ENCODE assay signal across 18 cellular contexts in the genomic region with DNA sequence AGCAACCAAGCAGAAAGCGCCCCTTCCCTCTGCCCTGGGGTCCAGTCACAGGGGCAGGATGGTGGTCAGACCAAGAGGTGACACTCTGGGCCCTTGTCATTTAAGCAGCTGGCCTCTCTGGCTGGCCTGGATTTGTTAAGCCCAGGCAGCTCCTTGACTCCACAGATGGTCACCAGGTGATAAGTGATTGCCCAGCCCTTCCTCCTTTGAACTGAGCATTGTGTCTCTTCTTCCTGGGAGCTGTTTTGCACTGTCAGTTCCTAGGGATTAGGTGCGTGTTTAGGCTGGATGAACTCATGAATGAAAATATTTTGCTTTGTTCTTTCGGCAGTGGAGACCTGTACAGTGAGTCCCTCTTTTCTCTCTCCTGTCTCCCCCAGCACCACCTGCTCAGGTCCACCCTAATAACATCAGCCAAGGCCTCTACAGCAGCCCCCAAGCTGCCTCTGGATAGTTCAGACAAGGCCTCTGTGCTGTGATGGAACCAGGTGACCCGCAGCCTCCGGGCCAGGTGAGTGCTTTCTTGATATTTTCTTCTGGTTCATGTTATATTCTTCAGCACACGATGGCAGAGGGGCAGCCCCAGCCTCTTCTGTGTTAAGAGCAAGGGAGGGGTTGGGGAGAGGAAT.
"Had no signal": no experiment of that assay in that cellular context is flagged by ENCODE, and none has a peak within 500 bp of the region (broad histone marks: within the 10 kb centered on the region; RNA-seq: fewer than 3 reads in every experiment).

No MANE protein-coding gene starts in this region.

- H3K9me3 ChIP-seq: breast epithelium, left ventricle myocardium inferior, upper lobe of right lung had no signal

- H3K4me1 Mint-ChIP-seq: activated CD8-positive, alpha-beta memory T cell treated with anti-CD3 and anti-CD28 coated beads, Interleukin-2, amount 10 ng/mL, durations not matched to agents 7 days and 5 days; T-helper 17 cell had no signal

- H3K27me3 ChIP-seq: upper lobe of right lung had no signal

- H3K36me3 Mint-ChIP-seq: activated CD8-positive, alpha-beta memory T cell treated with anti-CD3 and anti-CD28 coated beads, Interleukin-2, amount 10 ng/mL, durations not matched to agents 7 days and 5 days; activated naive CD8-positive, alpha-beta T cell had no signal

- H3K4me3 ChIP-seq: breast epithelium, left ventricle myocardium inferior, upper lobe of right lung had no signal

- H3K36me3 ChIP-seq: breast epithelium, left ventricle myocardium inferior, upper lobe of right lung had no signal

- H3K27ac ChIP-seq: breast epithelium, left ventricle myocardium inferior, upper lobe of right lung had no signal

- FAIRE-seq: endometrium, frontal cortex, keratinocyte had no signal

- DNase-seq: activated CD4-positive, alpha-beta T cell treated with anti-CD3 and anti-CD28 coated beads for 1 hour; activated CD4-positive, alpha-beta T cell treated with anti-CD3 and anti-CD28 coated beads, Interleukin-2, amount 50 U/mL, for 48 hours; activated CD8-positive, alpha-beta memory T cell treated with anti-CD3 and anti-CD28 coated beads, Interleukin-2, amount 10 ng/mL, durations not matched to agents 7 days and 5 days; activated effector memory CD4-positive, alpha-beta T cell treated with Interleukin-2 at 50 U/mL for 16 hours; activated T-cell treated with anti-CD3 and anti-CD28 coated beads, Interleukin-2, amount 50 U/mL, for 24 hours; amygdala; left ventricle myocardium inferior; nephron progenitor cell; stimulated activated CD4-positive, alpha-beta T cell treated with anti-CD3 and anti-CD28 coated beads, Interleukin-4, amount 100 ng/mL, for 1 hour; stimulated activated CD8-positive, alpha-beta memory T cell treated with anti-CD3 and anti-CD28 coated beads, Interleukin-4, amount 100 ng/mL, for 48 hours; T-helper 17 cell; upper lobe of right lung had no signal

- H3K4me1 ChIP-seq: breast epithelium, left ventricle myocardium inferior, upper lobe of right lung had no signal

- ATAC-seq: activated CD8-positive, alpha-beta memory T cell treated with anti-CD3 and anti-CD28 coated beads, Interleukin-2, amount 10 ng/mL, durations not matched to agents 7 days and 5 days; T-helper 17 cell; upper lobe of right lung had no signal

- H3K27ac Mint-ChIP-seq: activated CD8-positive, alpha-beta memory T cell treated with anti-CD3 and anti-CD28 coated beads, Interleukin-2, amount 10 ng/mL, durations not matched to agents 7 days and 5 days; activated naive CD8-positive, alpha-beta T cell; activated T-cell treated with anti-CD3 and anti-CD28 coated beads, Interleukin-2, amount 50 U/mL, for 24 hours; nephron progenitor cell; stimulated activated naive CD8-positive, alpha-beta T cell treated with anti-CD3 and anti-CD28 coated beads, Interleukin-15, Interleukin-2, amounts not matched to agents 100 ng/mL and 50 ng/mL, for 24 hours; T-helper 17 cell had no signal

- H3K9me3 Mint-ChIP-seq: activated T-cell treated with anti-CD3 and anti-CD28 coated beads, Interleukin-2, amount 50 U/mL, for 24 hours; nephron progenitor cell; stimulated activated naive CD8-positive, alpha-beta T cell treated with anti-CD3 and anti-CD28 coated beads, Interleukin-15, Interleukin-2, amounts not matched to agents 100 ng/mL and 50 ng/mL, for 24 hours had no signal

- H3K4me3 Mint-ChIP-seq: activated CD8-positive, alpha-beta memory T cell treated with anti-CD3 and anti-CD28 coated beads, Interleukin-2, amount 10 ng/mL, durations not matched to agents 7 days and 5 days; activated naive CD8-positive, alpha-beta T cell; activated T-cell treated with anti-CD3 and anti-CD28 coated beads, Interleukin-2, amount 50 U/mL, for 24 hours; nephron progenitor cell; stimulated activated naive CD8-positive, alpha-beta T cell treated with anti-CD3 and anti-CD28 coated beads, Interleukin-15, Interleukin-2, amounts not matched to agents 100 ng/mL and 50 ng/mL, for 24 hours; T-helper 17 cell had no signal
